Comparison of ENCODE assay signal across 8 cellular contexts in genomic region chr6:108561742-108562502, GRCh38. TPM values are rescaled to one million over a fixed set of nuclear protein-coding genes. Genes with fewer than 3 reads are reported as not detected.
DNase-seq lines count a peak whose midpoint lies in the region; ATAC-seq and TF ChIP-seq lines count a peak whose summit lies in the region.

No MANE protein-coding gene starts in this region.

- TF ChIP-seq POLR2A in right lobe of liver (IDR thresholded peaks at IDR 0.05) (no peak), thyroid gland (IDR thresholded peaks at IDR 0.05) (peak in 1 of 2 donors; percentile 16)

- in situ Hi-C loops in HAP-1 (cut with MboI; ENCODE audit: low sequenced_read_pairs), result no loop called here

- DNase-seq in COLO668 (lab: John Stamatoyannopoulos, UW; ENCODE audit: unreplicated experiment) (peak; percentile 37), NCI-H1105 treated with DMSO at 0.1 percent for 48 hours (lab: John Stamatoyannopoulos, UW) (peak; percentile 31), caudate nucleus (lab: John Stamatoyannopoulos, UW) (peak in 24 of 61 donors; percentile 1 to 54 (median 22)), right lobe of liver (peak; percentile 51 to 69 (median 66)), thyroid gland (peak; percentile 41 to 43), HAP-1 (ENCODE audit: low spot score in 2 of 2) (no peak), NCI-H2081 (lab: John Stamatoyannopoulos, UW) (no peak)

- TF ChIP-seq CTCF in right lobe of liver (IDR thresholded peaks at IDR 0.05), result no peak
- no peak for TF ChIP-seq CTCF in thyroid gland (IDR thresholded peaks at IDR 0.05)

- H3K36me3 ChIP-seq in right lobe of liver (peaks cover 0 to 8% (median 3%) of the 10 kb centered on the region in 4 donors), thyroid gland (peaks cover 0 to 6% of the 10 kb centered on the region in 2 donors), HAP-1 (replicated peaks) (peaks cover 22% of the 10 kb centered on the region)

- H3K27ac ChIP-seq in caudate nucleus (ENCODE audit: low read depth, low read length), result peak overlapping the region; percentile 73
- H3K27ac ChIP-seq in right lobe of liver, result peak overlapping the region; percentile 87 to 99 (median 98)
- H3K27ac ChIP-seq in thyroid gland, result peak overlapping the region; percentile 70 to 100 (median 99)

- H3K4me1 ChIP-seq in right lobe of liver (peaks cover 0 to 51% (median 19%) of the 10 kb centered on the region in 4 donors), thyroid gland (peaks cover 43 to 51% of the 10 kb centered on the region in 2 donors), HAP-1 (peaks cover 15% of the 10 kb centered on the region)

- H3K4me3 ChIP-seq in right lobe of liver (peak overlapping the region; percentile 90 to 93 (median 92)), thyroid gland (replicated peaks in 1 of 3) (peak overlapping the region; percentile 60 to 96 (median 77)), HAP-1 (no peak overlapping the region)

- H3K9me3 ChIP-seq in right lobe of liver (no peaks in the 10 kb centered on the region), thyroid gland (no peaks in the 10 kb centered on the region), HAP-1 (no peaks in the 10 kb centered on the region)

- no peaks in the 10 kb centered on the region for H3K27me3 ChIP-seq in right lobe of liver
- H3K27me3 ChIP-seq in thyroid gland, result no peaks in the 10 kb centered on the region
- H3K27me3 ChIP-seq in HAP-1 (ENCODE audit: low read depth), result no peaks in the 10 kb centered on the region

- peak in 1 of 4 donors; percentile 2 for ATAC-seq in right lobe of liver
- ATAC-seq in HG03342 (IDR thresholded peaks at IDR 0.05; ENCODE audit: unreplicated experiment), result no peak

- intact Hi-C loops in right lobe of liver (cut with DNase I) (loop anchor here in 1 of 2 donors (10.0 kb wide), 1 partner anchor 93 kb away; no protein-coding TSS in a partner anchor), thyroid gland (cut with DNase I) (loop anchor here (5.0 to 10.0 kb wide), 2 partner anchors 103 to 220 kb away; no protein-coding TSS in a partner anchor)

- 9% methylated on average over 26 of the region's 46 CpGs for WGBS in right lobe of liver (ENCODE audit: insufficient coverage, low coverage, low lambda C conversion rate, missing lambda C conversion rate)
- WGBS in thyroid gland, 2 donors, result 33 to 35% methylated on average over 37 of the region's 46 CpGs

RNA-seq across cellular contexts. Expression of gene FOXO3, which starts 1.2 kb away (rescaled TPM):
- 10 to 100 TPM; 18.1 to 45.2 (median 23.8) TPM for total RNA-seq in right lobe of liver
- 100 to 1,000 TPM in 1 of 4 donors, 10 to 100 TPM in 3; 61.8 to 103 (median 76.8) TPM for total RNA-seq in thyroid gland

Comparison
In these comparisons a context has a peak if more than half of its experiments do, and no peak if none do; other contexts are left out.
1. DNase-seq: peak in COLO668 (single experiment), NCI-H1105 treated with DMSO at 0.1 percent for 48 hours (single experiment), right lobe of liver (3 of 3) and thyroid gland (2 of 2); none in HAP-1 (0 of 2) and NCI-H2081 (0 of 2).
2. Peak in every context shown above with its lines, with median percentiles within 50 percentile points of each other: H3K27ac ChIP-seq.